In genomic region chr2:198314559-198315153, GRCh38 we compare ENCODE assay signal across 8 cellular contexts.
DNase-seq lines count a peak whose midpoint lies in the region; ATAC-seq and TF ChIP-seq lines count a peak whose summit lies in the region.

No MANE protein-coding gene starts in this region.

- H3K27me3 ChIP-seq in cardiac muscle cell (peaks cover 25% of the 10 kb centered on the region), mesenchymal stem cell (ENCODE audit: control insufficient read depth in 1 of 2, insufficient read depth in 1 of 2, low read length in 2 of 2) (peaks cover 6 to 16% of the 10 kb centered on the region in 2 experiments)

- H3K14ac ChIP-seq in mesenchymal stem cell (ENCODE audit: low read length in 2 of 2), result no peak overlapping the region

- ATAC-seq in HG03457 (IDR thresholded peaks at IDR 0.05; ENCODE audit: unreplicated experiment) (peak; percentile 65), omental fat pad (ENCODE audit: low FRiP score) (no peak), GM18502 (IDR thresholded peaks at IDR 0.05; ENCODE audit: poor library complexity, unreplicated experiment) (no peak)

- TF ChIP-seq CTCF in cardiac muscle cell (IDR thresholded peaks at IDR 0.05; ENCODE audit: low read depth, low read length), result peak; percentile 67
- TF ChIP-seq CTCF in omental fat pad (IDR thresholded peaks at IDR 0.05), result no peak

- no peak overlapping the region for H4K8ac ChIP-seq in mesenchymal stem cell (ENCODE audit: low read length)

- WGBS in mesenchymal stem cell, result 12% methylated on average over 6 of the region's 8 CpGs

- DNase-seq in cardiac muscle cell (ENCODE audit: low read depth in 1 of 2, low spot score in 1 of 2) (peak; percentile 55 to 77), cardiac septum (ENCODE audit: low spot score) (no peak), NOMO-1 treated with dmso at 0.1 percent for 144 hours (lab: John Stamatoyannopoulos, UW; ENCODE audit: unreplicated experiment) (peak; percentile 44), cerebellum (ENCODE audit: low spot score) (peak; percentile 23), mesenchymal stem cell (peak; percentile 71), omental fat pad (ENCODE audit: low spot score) (no peak)

- no peak overlapping the region for H2BK15ac ChIP-seq in mesenchymal stem cell (ENCODE audit: low read depth, poor library complexity, severe bottlenecking)

- no peak overlapping the region for H2BK12ac ChIP-seq in mesenchymal stem cell (ENCODE audit: low read length in 2 of 2)

- no peak overlapping the region for H2AK5ac ChIP-seq in mesenchymal stem cell (ENCODE audit: low read length, severe bottlenecking)

- H3K4me1 ChIP-seq in cardiac muscle cell (ENCODE audit: low read depth) (peaks cover 4% of the 10 kb centered on the region), mesenchymal stem cell (ENCODE audit: control insufficient read depth, insufficient read depth, low read depth, low read length) (no peaks in the 10 kb centered on the region)

- H3K4me3 ChIP-seq in cardiac muscle cell (no peak overlapping the region), mesenchymal stem cell (ENCODE audit: insufficient read depth in 1 of 2, low read depth in 1 of 2, low read length in 2 of 2) (no peak overlapping the region)

- H2AFZ ChIP-seq in mesenchymal stem cell (ENCODE audit: low read depth, low read length), result no peak overlapping the region

- H2BK5ac ChIP-seq in mesenchymal stem cell (ENCODE audit: low read depth, low read length, poor library complexity, severe bottlenecking), result no peak overlapping the region

- H3K9me3 ChIP-seq in cardiac muscle cell (ENCODE audit: low read depth) (no peaks in the 10 kb centered on the region), mesenchymal stem cell (ENCODE audit: control insufficient read depth, low read length) (no peaks in the 10 kb centered on the region)

- H3K4me2 ChIP-seq in mesenchymal stem cell (ENCODE audit: low read length, poor library complexity, severe bottlenecking), result no peak overlapping the region

- H4K91ac ChIP-seq in mesenchymal stem cell (ENCODE audit: low read length), result no peak overlapping the region

- intact Hi-C loops in cardiac septum (cut with DNase I), result loop anchor here (5.0 kb wide), 2 partner anchors 1158 to 1423 kb away; no protein-coding TSS in a partner anchor

- no peak overlapping the region for H3K23ac ChIP-seq in mesenchymal stem cell (ENCODE audit: low read length in 2 of 2)

- H3K27ac ChIP-seq in cardiac muscle cell (no peak overlapping the region), mesenchymal stem cell (ENCODE audit: low read length, poor library complexity, severe bottlenecking) (no peak overlapping the region)

- no peak overlapping the region for H2BK120ac ChIP-seq in mesenchymal stem cell (ENCODE audit: low read depth, low read length)

- H3K9ac ChIP-seq in mesenchymal stem cell (ENCODE audit: low read length), result no peak overlapping the region

- no peak overlapping the region for H3K18ac ChIP-seq in mesenchymal stem cell (ENCODE audit: low read depth in 1 of 2, low read length in 2 of 2)

- H3K79me1 ChIP-seq in mesenchymal stem cell (replicated peaks; ENCODE audit: low read length, poor library complexity, severe bottlenecking), result no peaks in the 10 kb centered on the region

- H3K4ac ChIP-seq in mesenchymal stem cell (ENCODE audit: low read depth in 1 of 2, low read length in 2 of 2), result no peak overlapping the region

- no peaks in the 10 kb centered on the region for H3K36me3 ChIP-seq in cardiac muscle cell
- H3K36me3 ChIP-seq in mesenchymal stem cell (ENCODE audit: control insufficient read depth in 1 of 2, insufficient read depth in 2 of 2, low read depth in 1 of 2, low read length in 2 of 2), result no peaks in the 10 kb centered on the region

Comparison
In these comparisons a context has a peak if more than half of its experiments do, and no peak if none do; other contexts are left out.
1. DNase-seq: peak in cardiac muscle cell (2 of 2), NOMO-1 treated with dmso at 0.1 percent for 144 hours (single experiment), cerebellum (single experiment) and mesenchymal stem cell (single experiment); none in cardiac septum (single experiment) and omental fat pad (single experiment).